ENCODE assay signal across 2 cellular contexts in genomic region chr6:63546697-63547096, GRCh38.
TF ChIP-seq lines count a peak whose summit lies in the region.

No MANE protein-coding gene starts in this region.

TF ChIP-seq in HepG2, 621 proteins besides CTCF, POLR2A, EP300 and RAD21:
- TF ChIP-seq ZKSCAN1 (IDR thresholded peaks at IDR 0.05; ENCODE audit: low read length) (no peak), TAF1 (CRISPR knock-in tag; IDR thresholded peaks at IDR 0.05) (no peak), CEBPB (IDR thresholded peaks at IDR 0.05; ENCODE audit: borderline replicate concordance, low read depth, low read length) (peak; percentile 73)

TF ChIP-seq in H1, 55 proteins besides CTCF, POLR2A, EP300 and RAD21:
- peak; percentile 28; the same call in 1 of the 2 replicates for TF ChIP-seq CEBPB (IDR thresholded peaks at IDR 0.05; ENCODE audit: low read depth, low read length)
- TF ChIP-seq BACH1 (IDR thresholded peaks at IDR 0.05; ENCODE audit: low read length) = no peak
